In the genomic region with DNA sequence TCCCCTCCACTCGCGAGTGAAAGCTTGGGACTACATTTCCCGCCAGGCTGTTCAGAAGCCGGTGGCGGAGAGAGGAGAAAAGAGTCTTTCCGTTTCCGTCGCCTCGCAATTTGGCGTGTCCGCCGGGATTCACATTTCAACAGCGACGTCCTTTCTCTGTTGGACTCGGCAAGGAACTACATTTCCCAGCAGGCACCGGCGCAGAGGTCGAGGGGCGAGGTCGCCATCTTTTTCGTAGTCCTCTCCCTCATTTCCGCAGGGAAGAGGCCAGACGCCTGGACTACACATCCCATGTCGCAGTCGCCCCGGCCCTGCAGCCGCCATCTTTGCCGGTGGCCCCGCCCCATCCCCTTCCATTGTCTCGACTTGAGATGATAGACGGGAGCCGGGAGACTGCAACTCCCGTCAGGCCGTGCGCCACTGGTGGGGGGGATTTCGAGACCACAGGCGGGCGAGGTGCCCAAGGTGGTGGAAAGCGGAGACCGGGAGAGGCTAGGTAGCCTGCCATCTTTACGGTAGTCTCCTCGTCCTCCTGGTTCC, we compare ENCODE assay signal across 8 cellular contexts. TPM values are rescaled to one million over a fixed set of nuclear protein-coding genes. Genes with fewer than 3 reads are reported as not detected.
A peak's percentile ranks its signal among the peaks of the same experiment; 100 is the strongest.
DNase-seq lines count a peak whose midpoint lies in the region; ATAC-seq and TF ChIP-seq lines count a peak whose summit lies in the region.

No MANE protein-coding gene starts in this region.

- H3K4me3 ChIP-seq in mucosa of descending colon: peak overlapping the region; percentile 23

- H3K4me3 Mint-ChIP-seq in IgD-negative memory B cell: peak overlapping the region; percentile 92 to 100 (median 100)

- peak overlapping the region; percentile 92 to 100 (median 99) for H3K27ac Mint-ChIP-seq in IgD-negative memory B cell

- ATAC-seq in GM21576 (IDR thresholded peaks at IDR 0.05; ENCODE audit: unreplicated experiment) (peak; percentile 70), mucosa of descending colon (peak; percentile 81)

- intact Hi-C loops in mucosa of descending colon (cut with DNase I, micrococcal nuclease): loop anchor here in 1 of 2 donors (5.0 kb wide), 1 partner anchor 80 kb away; no protein-coding TSS in a partner anchor

- peak; percentile 89 for DNase-seq in D341Med (ENCODE audit: low spot score)
- DNase-seq in OCI-M1 (lab: John Stamatoyannopoulos, UW): peak; percentile 100
- peak; percentile 98 for DNase-seq in activated T-cell treated with anti-CD3 and anti-CD28 coated beads, Interleukin-2, amount 50 U/mL, for 1 hour
- peak; percentile 98 for DNase-seq in epithelial cell of prostate (ENCODE audit: low read depth, low spot score)
- DNase-seq in mucosa of descending colon: peak; percentile 99 to 100 (median 100)
- DNase-seq in stimulated activated CD8-positive, alpha-beta memory T cell treated with anti-CD3 and anti-CD28 coated beads, Interleukin-4, amount 100 ng/mL, for 1 hour (ENCODE audit: low read depth in 2 of 2, low spot score in 1 of 2): peak; percentile 99

- TF ChIP-seq CTCF in mucosa of descending colon (IDR thresholded peaks at IDR 0.05): peak; percentile 6

- H3K4me1 ChIP-seq in mucosa of descending colon (ENCODE audit: low read depth): peaks cover 7% of the 10 kb centered on the region

- no peaks in the 10 kb centered on the region for H3K27me3 Mint-ChIP-seq in IgD-negative memory B cell

- peak overlapping the region; percentile 90 for H3K27ac ChIP-seq in epithelial cell of prostate

- H3K4me1 Mint-ChIP-seq in IgD-negative memory B cell: peaks cover 0 to 8% (median 8%) of the 10 kb centered on the region in 3 donors

- H3K36me3 Mint-ChIP-seq in IgD-negative memory B cell: no peaks in the 10 kb centered on the region

- no peaks in the 10 kb centered on the region for H3K9me3 ChIP-seq in mucosa of descending colon

- H3K9me3 Mint-ChIP-seq in IgD-negative memory B cell: peaks cover 0 to 1% (median 0%) of the 10 kb centered on the region in 3 donors

- H3K36me3 ChIP-seq in mucosa of descending colon (ENCODE audit: low read depth): peaks cover 4% of the 10 kb centered on the region

RNA-seq across cellular contexts. Expression of gene FBXL19, which starts 0.9 kb away (rescaled TPM):
- polyA plus RNA-seq in IgD-negative memory B cell: 0.26 TPM
- 10 to 100 TPM; 17.6 to 30.3 (median 22.4) TPM for total RNA-seq in mucosa of descending colon

RNA-seq across cellular contexts. Expression of gene CTF1, which starts 26.1 kb away (rescaled TPM):
- polyA plus RNA-seq in IgD-negative memory B cell: not detected
- 1 to 10 TPM; 1.1 to 7.6 (median 1.5) TPM for total RNA-seq in mucosa of descending colon

RNA-seq across cellular contexts. Expression of gene ORAI3, which starts 26.4 kb away (rescaled TPM):
- polyA plus RNA-seq in IgD-negative memory B cell: 68.8 TPM
- 10 to 100 TPM; 14.6 to 24.6 (median 15.4) TPM for total RNA-seq in mucosa of descending colon

RNA-seq across cellular contexts. Expression of gene BCL7C, which starts 28.6 kb away (rescaled TPM):
- 45.0 TPM for polyA plus RNA-seq in IgD-negative memory B cell
- 10 to 100 TPM; 20.8 to 30.6 (median 25.3) TPM for total RNA-seq in mucosa of descending colon

RNA-seq across cellular contexts. Expression of gene SETD1A, which starts 35.1 kb away (rescaled TPM):
- 3.0 TPM for polyA plus RNA-seq in IgD-negative memory B cell
- 10 to 100 TPM; 13.4 to 24.7 (median 13.7) TPM for total RNA-seq in mucosa of descending colon

Comparison
In these comparisons a context has a peak if more than half of its experiments do, and no peak if none do; other contexts are left out.
1. Peak in every context shown above with its lines: DNase-seq, ATAC-seq, H3K4me3 ChIP-seq and H3K27ac ChIP-seq.